ENCODE assay signal across 10 cellular contexts in genomic region chr11:111944651-111945051, GRCh38. TPM values are rescaled to one million over a fixed set of nuclear protein-coding genes. Genes with fewer than 3 reads are reported as not detected.
DNase-seq lines count a peak whose midpoint lies in the region; ATAC-seq and TF ChIP-seq lines count a peak whose summit lies in the region.
"Had no signal": no experiment of that assay in that cellular context is flagged by ENCODE, and none has a peak within 500 bp of the region (broad histone marks: within the 10 kb centered on the region; RNA-seq: fewer than 3 reads in every experiment).

No MANE protein-coding gene starts in this region.

- intact Hi-C loops in psoas muscle (cut with DNase I): no loop called here

- DNase-seq in Daoy (ENCODE audit: low read depth): peak; percentile 77
- DNase-seq in RPMI7951 (ENCODE audit: low read depth): peak; percentile 91
- no peak for DNase-seq in endothelial cell (ENCODE audit: low spot score)
- DNase-seq in psoas muscle: no peak
- DNase-seq in HuH-7.5 (ENCODE audit: low spot score): no peak
- DNase-seq: amygdala, NCI-H774 had no signal

- peaks cover 33% of the 10 kb centered on the region for H3K4me1 ChIP-seq in psoas muscle

- peaks cover 30% of the 10 kb centered on the region for H3K4me1 Mint-ChIP-seq in endothelial cell (ENCODE audit: unreplicated experiment)

- no peaks in the 10 kb centered on the region for H3K27me3 Mint-ChIP-seq in endothelial cell (ENCODE audit: unreplicated experiment)

- H3K9me3 Mint-ChIP-seq in endothelial cell (ENCODE audit: unreplicated experiment): no peaks in the 10 kb centered on the region

- H3K27ac Mint-ChIP-seq in endothelial cell (ENCODE audit: unreplicated experiment): peak overlapping the region; percentile 94

- H3K4me3 ChIP-seq in psoas muscle: no peak overlapping the region

- no peaks in the 10 kb centered on the region for H3K9me3 ChIP-seq in psoas muscle

- TF ChIP-seq CTCF in endothelial cell (IDR thresholded peaks at IDR 0.05; ENCODE audit: unreplicated experiment) (no peak), psoas muscle (IDR thresholded peaks at IDR 0.05) (no peak)

- H3K27me3 ChIP-seq in psoas muscle (ENCODE audit: insufficient read depth in 3 of 3, low read length in 2 of 3): no peaks in the 10 kb centered on the region

- H3K4me3 Mint-ChIP-seq in endothelial cell (ENCODE audit: unreplicated experiment): peak overlapping the region; percentile 60

- 54 to 60% (median 55%) methylated on average over 5 of the region's 5 CpGs for WGBS in psoas muscle, 3 donors

- no peaks in the 10 kb centered on the region for H3K36me3 ChIP-seq in psoas muscle (ENCODE audit: insufficient read depth in 1 of 2, low read depth in 1 of 2)

- no peaks in the 10 kb centered on the region for H3K36me3 Mint-ChIP-seq in endothelial cell (ENCODE audit: low read depth, unreplicated experiment)

- peak overlapping the region; percentile 89 for H3K27ac ChIP-seq in psoas muscle

- ATAC-seq in psoas muscle (no peak), GM18858 (IDR thresholded peaks at IDR 0.05; ENCODE audit: unreplicated experiment) (no peak), HG03342 (IDR thresholded peaks at IDR 0.05; ENCODE audit: unreplicated experiment) (no peak), HG02610 (IDR thresholded peaks at IDR 0.05; ENCODE audit: unreplicated experiment) (no peak)

RNA-seq across cellular contexts. Expression of gene DIXDC1, which starts 7.5 kb away (rescaled TPM):
- total RNA-seq in Daoy (2014; rRNA removed; shearing (Covaris generic)): 7.1 and 9.0 TPM in 2 replicates
- total RNA-seq in RPMI7951 (2014; rRNA removed; shearing (Covaris generic)): 15.0 and 17.8 TPM in 2 replicates
- 6.2 TPM for total RNA-seq in endothelial cell (ENCODE audit: unreplicated experiment)
- 10 to 100 TPM in 2 of 4 donors, 1 to 10 TPM in 2; 4.5 to 12.9 (median 9.6) TPM for total RNA-seq in psoas muscle
- 1 to 10 TPM; 1.4 to 4.9 (median 2.6) TPM for polyA plus RNA-seq in psoas muscle

RNA-seq across cellular contexts. Expression of gene C11orf52, which starts 25.9 kb away (rescaled TPM):
- not detected in 2 replicates for total RNA-seq in Daoy (2014; rRNA removed; shearing (Covaris generic))
- total RNA-seq in RPMI7951 (2014; rRNA removed; shearing (Covaris generic)): not detected in 2 replicates
- total RNA-seq in endothelial cell (ENCODE audit: unreplicated experiment) (2.8 TPM), psoas muscle (10 to 100 TPM in 1 of 4 donors, 1 to 10 TPM in 3; 6.2 to 12.3 (median 8.3) TPM)
- polyA plus RNA-seq in psoas muscle: 10 to 100 TPM in 1 of 3 donors, 1 to 10 TPM in 2; 1.0 to 24.5 (median 4.4) TPM

RNA-seq across cellular contexts. Expression of gene HSPB2, which starts 32.1 kb away (rescaled TPM):
- not detected in 2 replicates for total RNA-seq in Daoy (2014; rRNA removed; shearing (Covaris generic))
- not detected in 2 replicates for total RNA-seq in RPMI7951 (2014; rRNA removed; shearing (Covaris generic))
- not detected for total RNA-seq in endothelial cell (ENCODE audit: unreplicated experiment)
- total RNA-seq in psoas muscle: 10 to 100 TPM; 20.2 to 40.4 (median 27.2) TPM
- 10 to 100 TPM; 23.6 to 55.5 (median 25.0) TPM for polyA plus RNA-seq in psoas muscle

RNA-seq across cellular contexts. Expression of gene CRYAB, which starts 33.1 kb away (rescaled TPM):
- not detected in 2 replicates for total RNA-seq in Daoy (2014; rRNA removed; shearing (Covaris generic))
- 0.29 TPM in 1 of 2 replicates, not detected in the other for total RNA-seq in RPMI7951 (2014; rRNA removed; shearing (Covaris generic))
- not detected for total RNA-seq in endothelial cell (ENCODE audit: unreplicated experiment)
- total RNA-seq in psoas muscle: over 10,000 TPM in 2 of 4 donors, 1,000 to 10,000 TPM in 2; 5,216 to 12,187 (median 10,501) TPM
- polyA plus RNA-seq in psoas muscle: over 10,000 TPM in 1 of 3 donors, 1,000 to 10,000 TPM in 2; 4,737 to 11,496 (median 9,489) TPM

Comparison
In these comparisons a context has a peak if more than half of its experiments do, and no peak if none do; other contexts are left out.
1. DNase-seq: peak in Daoy (single experiment) and RPMI7951 (single experiment); none in endothelial cell (single experiment), psoas muscle (0 of 2) and HuH-7.5 (single experiment).
2. RNA of gene HSPB2, which starts 32.1 kb away (total RNA-seq): 20.2 to 40.4 TPM in psoas muscle; not detected in endothelial cell (single experiment), not detected in Daoy and not detected in RPMI7951; every median in the first group is over 10 times any median in the second.